Comparison of ENCODE assay signal across 20 cellular contexts in genomic region chr16:77564791-77565390, GRCh38.
DNase-seq lines count a peak whose midpoint lies in the region; ATAC-seq, FAIRE-seq and TF ChIP-seq lines count a peak whose summit lies in the region.
"Had no signal": no experiment of that assay in that cellular context is flagged by ENCODE, and none has a peak within 500 bp of the region (broad histone marks: within the 10 kb centered on the region; RNA-seq: fewer than 3 reads in every experiment).

No MANE protein-coding gene starts in this region.

- POLR2A ChIA-PET in HEK293 (lab: Yijun Ruan, JAX) = no interaction called here

- in situ Hi-C loops in astrocyte of the cerebellum (cut with HindIII; ENCODE audit: low sequenced_read_pairs) = no loop called here

- no peak for FAIRE-seq in GM12891 (lab: Jason Lieb, UNC)
- FAIRE-seq: A204.1 had no signal

- DNase-seq in 8988T (peak; percentile 45), astrocyte of the cerebellum (ENCODE audit: low read depth) (peak; percentile 81), fibroblast of the aortic adventitia (ENCODE audit: low read depth) (peak; percentile 67), aorta (no peak), NCI-H2171 (lab: John Stamatoyannopoulos, UW) (no peak), GM12891 (ENCODE audit: insufficient read length, low spot score) (no peak)
- DNase-seq: activated CD4-positive, alpha-beta memory T cell treated with anti-CD3 and anti-CD28 coated beads, Interleukin-2, amount 10 ng/mL, durations not matched to agents 7 days and 5 days; activated naive CD4-positive, alpha-beta T cell; anterior cingulate cortex; colonic mucosa; left ventricle myocardium superior; NCI-H2107; NCI-H526; Right ventricle myocardium superior; spleen had no signal

- H3K27ac ChIP-seq in HEK293 (ENCODE audit: extremely low read depth, low read depth, low read length) = no peak overlapping the region
- H3K27ac ChIP-seq in aorta (ENCODE audit: low read depth in 1 of 2, low read length in 2 of 2) = no peak overlapping the region
- H3K27ac ChIP-seq: colonic mucosa, neutrophil, spleen had no signal

- WGBS in aorta, 2 donors = 20 to 27% methylated on average over 5 of the region's 5 CpGs

- H3K36me3 ChIP-seq in HEK293 (ENCODE audit: control insufficient read depth in 2 of 2, insufficient read depth in 1 of 2, low read length in 2 of 2) (no peaks in the 10 kb centered on the region), aorta (ENCODE audit: control insufficient read depth in 1 of 2, insufficient read depth in 2 of 2, low read length in 1 of 2) (no peaks in the 10 kb centered on the region)
- H3K36me3 ChIP-seq: colonic mucosa, neutrophil, spleen had no signal

- no peak for TF ChIP-seq POLR2A in GM12891 (IDR thresholded peaks at IDR 0.05; ENCODE audit: low read depth, low read length)

- H3K4me1 ChIP-seq in HEK293 (ENCODE audit: control insufficient read depth, insufficient read depth, low read length) (no peaks in the 10 kb centered on the region; the same call in 1 of the 2 replicates), aorta (ENCODE audit: control insufficient read depth in 1 of 2, insufficient read depth in 2 of 2, low read length in 2 of 2) (no peaks in the 10 kb centered on the region)
- H3K4me1 ChIP-seq: colonic mucosa, spleen had no signal

- H3K9me3 ChIP-seq in HEK293 (ENCODE audit: control insufficient read depth, insufficient read depth, low read depth, low read length) (no peaks in the 10 kb centered on the region), aorta (ENCODE audit: control insufficient read depth, low read length) (peaks cover 1% of the 10 kb centered on the region)
- H3K9me3 ChIP-seq: colonic mucosa, neutrophil, spleen had no signal

- intact Hi-C loops in aorta (cut with DNase I) = no loop called here

- no peak overlapping the region for H3K4me3 ChIP-seq in HEK293 (ENCODE audit: low read depth, low read length)
- H3K4me3 ChIP-seq in astrocyte of the cerebellum (ENCODE audit: low read depth, low read length) = no peak overlapping the region
- no peak overlapping the region for H3K4me3 ChIP-seq in fibroblast of the aortic adventitia (ENCODE audit: low read depth, low read length)
- H3K4me3 ChIP-seq in aorta (ENCODE audit: low read length in 2 of 2) = no peak overlapping the region
- H3K4me3 ChIP-seq: colonic mucosa, spleen had no signal

- TF ChIP-seq CTCF in HEK293 (tag by site-specific recombination; IDR thresholded peaks at IDR 0.05) (no peak), astrocyte of the cerebellum (IDR thresholded peaks at IDR 0.05; ENCODE audit: low read depth, low read length, missing control alignments) (no peak), fibroblast of the aortic adventitia (IDR thresholded peaks at IDR 0.05; ENCODE audit: insufficient read depth, low read length) (no peak)

- no peaks in the 10 kb centered on the region for H3K27me3 ChIP-seq in aorta (ENCODE audit: control insufficient read depth in 1 of 2, insufficient read depth in 2 of 2, low read length in 1 of 2)
- H3K27me3 ChIP-seq: colonic mucosa, neutrophil had no signal

- no peak for ATAC-seq in aorta (ENCODE audit: low FRiP score)
- no peak for ATAC-seq in GM19467 (IDR thresholded peaks at IDR 0.05; ENCODE audit: unreplicated experiment)
- ATAC-seq: left ventricle myocardium superior, WTC11 had no signal

- CTCF ChIA-PET in HEK293 (lab: Yijun Ruan, JAX) = interaction anchor here (1.0 to 1.1 kb wide), 2 partner anchors 19 to 21 kb away, joined by 3 to 4 read pairs; no protein-coding TSS in a partner anchor

TF ChIP-seq in HEK293, 187 proteins besides CTCF, POLR2A, EP300 and RAD21:
- no peak for TF ChIP-seq ZNF366 (tag by site-specific recombination; conservative IDR thresholded peaks at IDR 0.05)
- TF ChIP-seq ZBTB7A (tag by site-specific recombination; IDR thresholded peaks at IDR 0.05; ENCODE audit: low read depth) = no peak
- peak; percentile 67; the same call in 1 of the 2 replicates for TF ChIP-seq ZNF112 (tag by site-specific recombination; IDR thresholded peaks at IDR 0.05)

TF ChIP-seq in GM12891, 5 proteins besides CTCF, POLR2A, EP300 and RAD21:
- TF ChIP-seq TAF1 (IDR thresholded peaks at IDR 0.05; ENCODE audit: low read depth, low read length) (no peak), PAX5 (IDR thresholded peaks at IDR 0.05; ENCODE audit: insufficient read depth, low read length, severe bottlenecking) (no peak), POU2F2 (IDR thresholded peaks at IDR 0.05; ENCODE audit: low read depth, low read length) (no peak), SPI1 (IDR thresholded peaks at IDR 0.05; ENCODE audit: low read depth, low read length) (no peak), POLR2AphosphoS5 (IDR thresholded peaks at IDR 0.05; ENCODE audit: low read depth, low read length) (no peak)

Comparison
In these comparisons a context has a peak if more than half of its experiments do, and no peak if none do; other contexts are left out.
1. DNase-seq: peak in 8988T (single experiment), astrocyte of the cerebellum (single experiment) and fibroblast of the aortic adventitia (single experiment); none in aorta (0 of 2), NCI-H2171 (single experiment) and GM12891 (single experiment).